In the genomic region with DNA sequence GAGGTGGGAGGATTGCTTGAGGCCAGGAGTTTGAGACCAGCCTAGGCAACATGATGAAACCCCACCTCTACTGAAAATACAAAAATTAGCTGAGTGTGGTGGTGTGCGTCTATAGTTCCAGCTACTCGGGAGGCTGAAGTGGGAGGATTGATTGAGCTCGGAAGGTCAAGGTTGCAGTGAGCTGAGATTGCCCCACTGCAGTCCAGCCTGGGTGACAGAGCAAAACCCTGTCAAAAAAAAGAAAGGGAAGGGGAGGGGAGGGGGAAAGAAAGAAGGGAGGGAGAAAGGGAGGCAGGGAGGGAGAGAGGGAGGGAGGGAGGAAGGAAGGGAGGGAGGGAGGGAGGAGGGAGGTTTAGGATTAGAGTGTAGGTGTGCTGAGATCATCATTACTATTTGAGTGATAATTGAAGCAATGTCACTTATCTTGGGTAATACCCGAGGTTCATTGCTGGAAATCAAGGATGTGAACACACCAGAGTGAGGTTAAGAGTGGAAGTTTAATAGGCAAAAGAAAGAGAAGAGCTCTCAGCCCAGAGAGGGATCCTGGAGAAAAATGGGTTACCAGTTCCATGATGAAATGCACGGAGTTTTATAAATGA, we compare ENCODE assay signal across 1 cellular context.
TF ChIP-seq lines count a peak whose summit lies in the region.

No MANE protein-coding gene starts in this region.

TF ChIP-seq in SK-N-SH treated with all-trans-retinoic acid at 6 μM for 48 hours, 23 proteins besides CTCF, POLR2A, EP300 and RAD21 (continued from another document):
- TF ChIP-seq, protein P1, sequence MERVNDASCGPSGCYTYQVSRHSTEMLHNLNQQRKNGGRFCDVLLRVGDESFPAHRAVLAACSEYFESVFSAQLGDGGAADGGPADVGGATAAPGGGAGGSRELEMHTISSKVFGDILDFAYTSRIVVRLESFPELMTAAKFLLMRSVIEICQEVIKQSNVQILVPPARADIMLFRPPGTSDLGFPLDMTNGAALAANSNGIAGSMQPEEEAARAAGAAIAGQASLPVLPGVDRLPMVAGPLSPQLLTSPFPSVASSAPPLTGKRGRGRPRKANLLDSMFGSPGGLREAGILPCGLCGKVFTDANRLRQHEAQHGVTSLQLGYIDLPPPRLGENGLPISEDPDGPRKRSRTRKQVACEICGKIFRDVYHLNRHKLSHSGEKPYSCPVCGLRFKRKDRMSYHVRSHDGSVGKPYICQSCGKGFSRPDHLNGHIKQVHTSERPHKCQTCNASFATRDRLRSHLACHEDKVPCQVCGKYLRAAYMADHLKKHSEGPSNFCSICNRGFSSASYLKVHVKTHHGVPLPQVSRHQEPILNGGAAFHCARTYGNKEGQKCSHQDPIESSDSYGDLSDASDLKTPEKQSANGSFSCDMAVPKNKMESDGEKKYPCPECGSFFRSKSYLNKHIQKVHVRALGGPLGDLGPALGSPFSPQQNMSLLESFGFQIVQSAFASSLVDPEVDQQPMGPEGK (CRISPR knock-in tag; IDR thresholded peaks at IDR 0.05; ENCODE audit: borderline replicate concordance): no peak
- TF ChIP-seq ZFP30 (CRISPR knock-in tag; IDR thresholded peaks at IDR 0.05) (no peak), SNAI2 (CRISPR knock-in tag; IDR thresholded peaks at IDR 0.05) (no peak), TOX (CRISPR knock-in tag; IDR thresholded peaks at IDR 0.05; ENCODE audit: borderline replicate concordance) (no peak), PPARA (CRISPR knock-in tag; IDR thresholded peaks at IDR 0.05; ENCODE audit: borderline replicate concordance) (no peak), OSR1 (CRISPR knock-in tag; IDR thresholded peaks at IDR 0.05) (no peak), RARB (CRISPR knock-in tag; IDR thresholded peaks at IDR 0.05) (no peak)
